8 cellular contexts compared by ENCODE assay signal in the genomic region with DNA sequence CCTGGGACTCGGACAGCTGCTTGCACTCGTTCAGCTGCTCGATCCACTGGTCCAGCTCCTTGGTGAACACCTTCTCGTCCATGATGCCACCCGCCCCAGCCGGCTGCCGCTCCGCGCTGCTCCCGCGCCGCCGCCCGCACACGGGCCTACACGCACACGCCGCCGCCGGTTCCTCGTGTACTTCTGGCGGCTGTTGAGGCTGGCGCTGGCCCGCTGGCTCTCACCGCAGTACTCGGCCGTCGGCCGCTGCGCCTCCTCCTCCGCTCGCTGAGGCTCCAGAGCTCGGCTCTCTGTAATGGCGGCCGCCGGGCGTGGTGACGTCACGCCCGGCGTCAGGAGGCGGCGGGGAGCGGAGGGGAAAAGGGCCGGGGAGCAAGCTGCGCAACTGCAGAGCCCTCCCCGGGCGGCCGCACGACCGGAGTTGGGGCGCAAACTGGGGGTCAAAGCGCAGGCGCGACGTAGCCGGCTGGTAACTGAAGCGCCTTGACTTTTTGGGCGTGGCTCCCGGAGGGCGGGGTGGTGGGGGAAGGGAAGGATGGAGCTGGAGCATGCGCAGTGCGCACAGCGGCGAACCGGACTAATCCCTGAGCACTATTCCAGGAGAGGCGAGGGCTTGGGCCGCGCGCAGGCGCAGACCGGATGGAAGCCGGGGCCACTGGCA. TPM values are rescaled to one million over a fixed set of nuclear protein-coding genes. Genes with fewer than 3 reads are reported as not detected.
DNase-seq lines count a peak whose midpoint lies in the region; ATAC-seq and TF ChIP-seq lines count a peak whose summit lies in the region.

A gene (minus strand): TSS at position 294 of the 661 bp plus-strand sequence. CDS start 212 bp downstream, at position 82.

- H3K4me1 ChIP-seq in RWPE2 (ENCODE audit: insufficient read depth, poor library complexity, severe bottlenecking): peaks cover 32% of the 10 kb centered on the region

- DNase-seq in EH (ENCODE audit: low read depth) (peak; percentile 99), H4 (ENCODE audit: low spot score) (peak; percentile 98), LoVo (ENCODE audit: low spot score) (peak; percentile 99), RWPE2 (ENCODE audit: low spot score) (peak; percentile 99), fibroblast of mammary gland (ENCODE audit: low read depth) (peak; percentile 98), natural killer cell (peak; percentile 98)
- peak; percentile 100 for DNase-seq in activated T-helper 2 cell treated with anti-CD3 and anti-CD28 coated beads, Interferon-gamma antibody, Interleukin-2, Interleukin-4, amounts not matched to agents 10 μg/mL and 5 μg/mL and 100 μg/mL, durations not matched to agents 14 hours and 24 hours and 36 hours (ENCODE audit: low spot score)
- peak; percentile 98 for DNase-seq in stimulated activated naive CD4-positive, alpha-beta T cell treated with Interleukin-2 at 50 U/mL for 16 hours (lab: John Stamatoyannopoulos, UW)

- peaks cover 37% of the 10 kb centered on the region for H3K4me1 Mint-ChIP-seq in activated T-helper 2 cell treated with anti-CD3 and anti-CD28 coated beads, Interferon-gamma antibody, Interleukin-2, Interleukin-4, amounts not matched to agents 10 μg/mL and 5 μg/mL and 100 μg/mL, durations not matched to agents 14 hours and 24 hours and 36 hours (ENCODE audit: low read depth)
- peaks cover 54 to 61% of the 10 kb centered on the region in 2 donors for H3K4me1 Mint-ChIP-seq in natural killer cell

- peak within 1 kb of the TSS; percentile 92 for H3K27ac ChIP-seq in RWPE2 (ENCODE audit: poor library complexity, severe bottlenecking)

- ATAC-seq in RWPE2 (ENCODE audit: low read depth) (peak; percentile 85), natural killer cell (peak; percentile 80 to 92 (median 81))

- H3K27me3 ChIP-seq in RWPE2 (ENCODE audit: insufficient read depth, poor library complexity, severe bottlenecking): no peaks in the 10 kb centered on the region

- H3K9me3 ChIP-seq in RWPE2 (ENCODE audit: severe bottlenecking): no peaks in the 10 kb centered on the region

- peak within 1 kb of the TSS; percentile 98 for H3K27ac Mint-ChIP-seq in activated T-helper 2 cell treated with anti-CD3 and anti-CD28 coated beads, Interferon-gamma antibody, Interleukin-2, Interleukin-4, amounts not matched to agents 10 μg/mL and 5 μg/mL and 100 μg/mL, durations not matched to agents 14 hours and 24 hours and 36 hours
- peak within 1 kb of the TSS; percentile 96 to 100 for H3K27ac Mint-ChIP-seq in natural killer cell

- intact Hi-C loops in activated T-helper 2 cell treated with anti-CD3 and anti-CD28 coated beads, Interferon-gamma antibody, Interleukin-2, Interleukin-4, amounts not matched to agents 10 μg/mL and 5 μg/mL and 100 μg/mL, durations not matched to agents 14 hours and 24 hours and 36 hours (cut with micrococcal nuclease): loop anchor here (1.0 to 5.0 kb wide), 5 partner anchors 49 to 301 kb away; a partner anchor contains a TSS
- intact Hi-C loops in natural killer cell (cut with micrococcal nuclease): loop anchor here (1.0 to 10.0 kb wide), 4 partner anchors 49 to 422 kb away; a partner anchor contains a TSS

- TF ChIP-seq CTCF in RWPE2 (IDR thresholded peaks at IDR 0.05; ENCODE audit: poor library complexity, severe bottlenecking) (peak; percentile 18), fibroblast of mammary gland (conservative IDR thresholded peaks at IDR 0.05; ENCODE audit: control insufficient read depth, insufficient read depth, low read depth, low read length) (no peak), natural killer cell (IDR thresholded peaks at IDR 0.05) (no peak)

- peak within 1 kb of the TSS; percentile 89 for H3K4me3 Mint-ChIP-seq in activated T-helper 2 cell treated with anti-CD3 and anti-CD28 coated beads, Interferon-gamma antibody, Interleukin-2, Interleukin-4, amounts not matched to agents 10 μg/mL and 5 μg/mL and 100 μg/mL, durations not matched to agents 14 hours and 24 hours and 36 hours (ENCODE audit: low read depth)
- peak within 1 kb of the TSS; percentile 97 for H3K4me3 Mint-ChIP-seq in natural killer cell

- H3K36me3 ChIP-seq in RWPE2 (ENCODE audit: low read depth): peaks cover 41% of the 10 kb centered on the region

- no peaks in the 10 kb centered on the region for H3K9me3 Mint-ChIP-seq in activated T-helper 2 cell treated with anti-CD3 and anti-CD28 coated beads, Interferon-gamma antibody, Interleukin-2, Interleukin-4, amounts not matched to agents 10 μg/mL and 5 μg/mL and 100 μg/mL, durations not matched to agents 14 hours and 24 hours and 36 hours
- no peaks in the 10 kb centered on the region for H3K9me3 Mint-ChIP-seq in natural killer cell

- peaks cover 37% of the 10 kb centered on the region for H3K36me3 Mint-ChIP-seq in activated T-helper 2 cell treated with anti-CD3 and anti-CD28 coated beads, Interferon-gamma antibody, Interleukin-2, Interleukin-4, amounts not matched to agents 10 μg/mL and 5 μg/mL and 100 μg/mL, durations not matched to agents 14 hours and 24 hours and 36 hours (ENCODE audit: low read depth)
- no peaks in the 10 kb centered on the region for H3K36me3 Mint-ChIP-seq in natural killer cell

- peak within 1 kb of the TSS; percentile 76 for H3K4me3 ChIP-seq in RWPE2 (ENCODE audit: severe bottlenecking)
- H3K4me3 ChIP-seq in fibroblast of mammary gland (ENCODE audit: control insufficient read depth, low read depth, low read length): peak within 1 kb of the TSS; percentile 92

- no peaks in the 10 kb centered on the region for H3K27me3 Mint-ChIP-seq in activated T-helper 2 cell treated with anti-CD3 and anti-CD28 coated beads, Interferon-gamma antibody, Interleukin-2, Interleukin-4, amounts not matched to agents 10 μg/mL and 5 μg/mL and 100 μg/mL, durations not matched to agents 14 hours and 24 hours and 36 hours (ENCODE audit: low read depth)
- H3K27me3 Mint-ChIP-seq in natural killer cell (ENCODE audit: low read depth in 2 of 2): no peaks in the 10 kb centered on the region

RNA-seq across cellular contexts. Expression of the gene that starts here (rescaled TPM):
- total RNA-seq in H4 (2014; rRNA removed; shearing (Covaris generic)): 179 and 250 TPM in 2 replicates
- 171 and 179 TPM in 2 replicates for total RNA-seq in activated T-helper 2 cell treated with anti-CD3 and anti-CD28 coated beads, Interferon-gamma antibody, Interleukin-2, Interleukin-4, amounts not matched to agents 10 μg/mL and 5 μg/mL and 100 μg/mL, durations not matched to agents 14 hours and 24 hours and 36 hours
- 100 to 1,000 TPM; 188 to 205 (median 191) TPM for total RNA-seq in natural killer cell

Comparison
In these comparisons a context has a peak if more than half of its experiments do, and no peak if none do; other contexts are left out.
1. Peak in every context shown above with its lines: DNase-seq, ATAC-seq, H3K4me3 ChIP-seq and H3K27ac ChIP-seq.